Comparison of ENCODE assay signal across 28 cellular contexts in the genomic region with DNA sequence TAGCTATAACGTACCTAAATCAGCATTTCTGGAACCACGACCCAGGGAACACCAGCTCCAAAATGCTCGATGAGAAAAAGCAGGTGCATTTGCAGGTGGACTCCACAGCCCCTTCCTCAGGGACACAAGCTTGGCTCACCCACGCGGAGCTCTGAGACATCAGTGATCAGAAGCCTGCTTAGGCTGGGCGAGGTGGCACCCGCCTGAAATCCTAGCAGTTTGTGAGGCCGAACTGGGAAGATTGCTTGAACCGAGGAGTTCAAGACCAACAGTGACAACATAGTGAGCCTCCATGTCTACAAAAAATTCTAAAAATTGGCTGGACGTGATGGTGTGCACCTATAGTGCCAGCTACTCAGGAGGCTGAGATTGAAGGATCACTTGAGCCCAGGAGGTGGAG. TPM values are rescaled to one million over a fixed set of nuclear protein-coding genes. Genes with fewer than 3 reads are reported as not detected.
"Had no signal": no experiment of that assay in that cellular context is flagged by ENCODE, and none has a peak within 500 bp of the region (broad histone marks: within the 10 kb centered on the region; RNA-seq: fewer than 3 reads in every experiment).

No MANE protein-coding gene starts in this region.

- H3K79me2 ChIP-seq: parathyroid adenoma had no signal

- H3K36me3 Mint-ChIP-seq: brain had no signal

- ATAC-seq: activated CD8-positive, alpha-beta T cell treated with anti-CD3 and anti-CD28 coated beads for 36 hours; activated T-cell treated with anti-CD3 and anti-CD28 coated beads, Interleukin-2, amount 50 U/mL, for 4 hours had no signal

- H3K27ac Mint-ChIP-seq: activated B cell treated with CpG ODN at 0.5 μM for 24 hours; activated CD4-positive, alpha-beta T cell treated with anti-CD3 and anti-CD28 coated beads, Interleukin-2, amount 10 ng/mL, durations not matched to agents 24 days and 14 days; activated CD8-positive, alpha-beta T cell treated with anti-CD3 and anti-CD28 coated beads for 36 hours; nephron; T-helper 1 cell treated with Interleukin-12 subunit alpha and Interleukin-12 subunit beta and Interleukin-4 antibody, amounts not matched to agents 30 μg/mL and 1 μg/mL, for 36 hours had no signal

- H3K4me1 ChIP-seq: parathyroid adenoma had no signal

- H3K27ac ChIP-seq: esophagus muscularis mucosa, parathyroid adenoma, thyroid gland had no signal

- DNase-seq: activated B cell treated with CpG ODN at 0.5 μM for 24 hours; activated CD4-positive, alpha-beta T cell treated with anti-CD3 and anti-CD28 coated beads, Interleukin-2, amount 10 ng/mL, durations not matched to agents 24 days and 14 days; activated CD8-positive, alpha-beta T cell treated with anti-CD3 and anti-CD28 coated beads for 36 hours; activated naive CD4-positive, alpha-beta T cell treated with anti-CD3 and anti-CD28 coated beads, Interleukin-2, amount 50 U/mL, for 16 hours; activated T-cell treated with anti-CD3 and anti-CD28 coated beads, Interleukin-2, amount 50 U/mL, for 4 hours; anterior cingulate cortex; caudate nucleus; dermis blood vessel endothelial cell; effector memory CD4-positive, alpha-beta T cell; glutamatergic neuron; hippocampal formation; stimulated activated CD4-positive, alpha-beta T cell treated with anti-CD3 and anti-CD28 coated beads, Interleukin-2, amount 100 ng/mL, for 48 hours; stimulated activated CD8-positive, alpha-beta memory T cell treated with anti-CD3 and anti-CD28 coated beads, Interleukin-4, amount 100 ng/mL, for 48 hours; stimulated activated naive CD4-positive, alpha-beta T cell treated with Interleukin-2 at 50 U/mL for 16 hours; T1000; thyroid gland had no signal

- FAIRE-seq: endothelial cell of umbilical vein, frontal cortex had no signal

- H3K4me3 ChIP-seq: esophagus muscularis mucosa, thyroid gland had no signal

- H3K9ac ChIP-seq: parathyroid adenoma had no signal

- H2AFZ ChIP-seq: parathyroid adenoma had no signal

- H3K36me3 ChIP-seq: esophagus muscularis mucosa, thyroid gland had no signal

- H3K9me3 Mint-ChIP-seq: activated T-cell treated with anti-CD3 and anti-CD28 coated beads, Interleukin-2, amount 50 U/mL, for 4 hours; T-helper 1 cell treated with Interleukin-12 subunit alpha and Interleukin-12 subunit beta and Interleukin-4 antibody, amounts not matched to agents 30 μg/mL and 1 μg/mL, for 36 hours had no signal

- H3K9me3 ChIP-seq: esophagus muscularis mucosa, thyroid gland had no signal

- H3K4me3 Mint-ChIP-seq: activated B cell treated with CpG ODN at 0.5 μM for 24 hours; activated CD4-positive, alpha-beta T cell treated with anti-CD3 and anti-CD28 coated beads, Interleukin-2, amount 10 ng/mL, durations not matched to agents 24 days and 14 days; activated CD8-positive, alpha-beta T cell treated with anti-CD3 and anti-CD28 coated beads for 36 hours; activated T-cell treated with anti-CD3 and anti-CD28 coated beads, Interleukin-2, amount 50 U/mL, for 4 hours; brain; nephron; T-helper 1 cell treated with Interleukin-12 subunit alpha and Interleukin-12 subunit beta and Interleukin-4 antibody, amounts not matched to agents 30 μg/mL and 1 μg/mL, for 36 hours had no signal

RNA-seq across cellular contexts. Expression of a gene that starts 2.5 kb away (rescaled TPM):
- total RNA-seq: activated B cell treated with CpG ODN at 0.5 μM for 24 hours; activated CD4-positive, alpha-beta T cell treated with anti-CD3 and anti-CD28 coated beads, Interleukin-2, amount 10 ng/mL, durations not matched to agents 24 days and 14 days; activated CD8-positive, alpha-beta T cell treated with anti-CD3 and anti-CD28 coated beads for 36 hours; activated T-cell treated with anti-CD3 and anti-CD28 coated beads, Interleukin-2, amount 50 U/mL, for 4 hours; endothelial cell of umbilical vein; frontal cortex; mononuclear cell; myocyte; subcutaneous adipose tissue had no signal

RNA-seq across cellular contexts. Expression of a gene that starts 16.9 kb away (rescaled TPM):
- total RNA-seq: activated B cell treated with CpG ODN at 0.5 μM for 24 hours; activated CD4-positive, alpha-beta T cell treated with anti-CD3 and anti-CD28 coated beads, Interleukin-2, amount 10 ng/mL, durations not matched to agents 24 days and 14 days; activated CD8-positive, alpha-beta T cell treated with anti-CD3 and anti-CD28 coated beads for 36 hours; activated T-cell treated with anti-CD3 and anti-CD28 coated beads, Interleukin-2, amount 50 U/mL, for 4 hours; dermis blood vessel endothelial cell; endothelial cell of umbilical vein; esophagus muscularis mucosa; frontal cortex; liver; mononuclear cell; myocyte; subcutaneous adipose tissue; thyroid gland; urinary bladder had no signal
- polyA plus RNA-seq: endothelial cell of umbilical vein, liver, urinary bladder had no signal

RNA-seq across cellular contexts. Expression of a gene that starts 31.9 kb away (rescaled TPM):
- total RNA-seq: activated B cell treated with CpG ODN at 0.5 μM for 24 hours; activated CD4-positive, alpha-beta T cell treated with anti-CD3 and anti-CD28 coated beads, Interleukin-2, amount 10 ng/mL, durations not matched to agents 24 days and 14 days; activated CD8-positive, alpha-beta T cell treated with anti-CD3 and anti-CD28 coated beads for 36 hours; activated T-cell treated with anti-CD3 and anti-CD28 coated beads, Interleukin-2, amount 50 U/mL, for 4 hours; dermis blood vessel endothelial cell; endothelial cell of umbilical vein; esophagus muscularis mucosa; frontal cortex; liver; mononuclear cell; myocyte; subcutaneous adipose tissue; urinary bladder had no signal
- polyA plus RNA-seq: endothelial cell of umbilical vein, liver, urinary bladder had no signal

RNA-seq across cellular contexts. Expression of a gene that starts 47.1 kb away (rescaled TPM):
- total RNA-seq: activated B cell treated with CpG ODN at 0.5 μM for 24 hours; activated CD4-positive, alpha-beta T cell treated with anti-CD3 and anti-CD28 coated beads, Interleukin-2, amount 10 ng/mL, durations not matched to agents 24 days and 14 days; activated CD8-positive, alpha-beta T cell treated with anti-CD3 and anti-CD28 coated beads for 36 hours; activated T-cell treated with anti-CD3 and anti-CD28 coated beads, Interleukin-2, amount 50 U/mL, for 4 hours; dermis blood vessel endothelial cell; endothelial cell of umbilical vein; esophagus muscularis mucosa; frontal cortex; liver; mononuclear cell; myocyte; subcutaneous adipose tissue; urinary bladder had no signal
- polyA plus RNA-seq: endothelial cell of umbilical vein, liver, urinary bladder had no signal

RNA-seq across cellular contexts. Expression of a gene that starts 56.1 kb away (rescaled TPM):
- total RNA-seq: activated B cell treated with CpG ODN at 0.5 μM for 24 hours; activated CD4-positive, alpha-beta T cell treated with anti-CD3 and anti-CD28 coated beads, Interleukin-2, amount 10 ng/mL, durations not matched to agents 24 days and 14 days; activated CD8-positive, alpha-beta T cell treated with anti-CD3 and anti-CD28 coated beads for 36 hours; activated T-cell treated with anti-CD3 and anti-CD28 coated beads, Interleukin-2, amount 50 U/mL, for 4 hours; dermis blood vessel endothelial cell; endothelial cell of umbilical vein; esophagus muscularis mucosa; frontal cortex; liver; mononuclear cell; myocyte; subcutaneous adipose tissue; thyroid gland; urinary bladder had no signal
- polyA plus RNA-seq: endothelial cell of umbilical vein, liver, urinary bladder had no signal
